Comparison of ENCODE assay signal across 20 cellular contexts in genomic region chr15:99943466-99943865, GRCh38.
DNase-seq lines count a peak whose midpoint lies in the region; ATAC-seq and TF ChIP-seq lines count a peak whose summit lies in the region.
"Had no signal": no experiment of that assay in that cellular context is flagged by ENCODE, and none has a peak within 500 bp of the region (broad histone marks: within the 10 kb centered on the region; RNA-seq: fewer than 3 reads in every experiment).

No MANE protein-coding gene starts in this region.

- no peak overlapping the region for H3K14ac ChIP-seq in trophoblast cell (ENCODE audit: low read length)

- H3K27ac ChIP-seq in right atrium auricular region, result no peak overlapping the region
- no peak overlapping the region for H3K27ac ChIP-seq in heart right ventricle
- H3K27ac ChIP-seq in trophoblast cell (ENCODE audit: low read depth, low read length), result no peak overlapping the region
- H3K27ac ChIP-seq: 22Rv1, BLaER1, C4-2B had no signal

- intact Hi-C loops in heart right ventricle (cut with DNase I), result no loop called here

- H4K91ac ChIP-seq in trophoblast cell (ENCODE audit: low read depth, low read length), result no peak overlapping the region

- H3K18ac ChIP-seq in trophoblast cell (ENCODE audit: low read length), result no peak overlapping the region

- WGBS in heart right ventricle, 2 donors, result 91 to 94% methylated on average over 7 of the region's 7 CpGs
- no CpG with 5 or more reads among the region's 7 CpGs for WGBS in trophoblast cell (ENCODE audit: extremely low coverage, insufficient coverage, insufficient read length)

- no peaks in the 10 kb centered on the region for H3K27me3 ChIP-seq in right atrium auricular region
- H3K27me3 ChIP-seq in heart right ventricle, result no peaks in the 10 kb centered on the region
- no peaks in the 10 kb centered on the region for H3K27me3 ChIP-seq in trophoblast cell (ENCODE audit: insufficient read depth, low read length)
- H3K27me3 ChIP-seq: BLaER1 had no signal

- no peak for ATAC-seq in heart right ventricle
- no peak for ATAC-seq in esophagus mucosa
- ATAC-seq in GM18870 (IDR thresholded peaks at IDR 0.05; ENCODE audit: unreplicated experiment), result no peak
- ATAC-seq: CD8-positive, alpha-beta T cell; GM12878; GM23338 had no signal

- H3K4me3 ChIP-seq in right atrium auricular region (no peak overlapping the region), heart right ventricle (no peak overlapping the region), trophoblast cell (ENCODE audit: low read depth, low read length) (no peak overlapping the region)
- H3K4me3 ChIP-seq: BLaER1, GM12878, GM23338, HAP-1 had no signal

- no peak overlapping the region for H2BK12ac ChIP-seq in trophoblast cell (ENCODE audit: low read length)

- DNase-seq in right atrium auricular region (ENCODE audit: low spot score), result peak; percentile 32
- DNase-seq in heart right ventricle, result no peak
- DNase-seq in islet precursor cell, result peak; percentile 11
- no peak for DNase-seq in trophoblast cell
- DNase-seq in NCI-H2227 treated with DMSO at 0.1 percent for 48 hours (lab: John Stamatoyannopoulos, UW), result no peak
- DNase-seq in GOT3 (lab: John Stamatoyannopoulos, UW), result no peak
- DNase-seq: Caco-2; CD4-positive, CD25-positive, alpha-beta regulatory T cell; DMS153; DND-41; HFFc6 had no signal

- peak overlapping the region; percentile 17 for H3K23ac ChIP-seq in trophoblast cell (ENCODE audit: low read length)

- H4K8ac ChIP-seq in trophoblast cell (ENCODE audit: low read depth, low read length), result no peak overlapping the region

- no peak overlapping the region for H2BK120ac ChIP-seq in trophoblast cell (ENCODE audit: insufficient read depth, low read length, poor library complexity)

- H3K79me2 ChIP-seq in trophoblast cell (ENCODE audit: control insufficient read depth, insufficient read depth, low read length, poor library complexity), result no peaks in the 10 kb centered on the region

- H2BK5ac ChIP-seq in trophoblast cell (ENCODE audit: low read depth, low read length, poor library complexity), result no peak overlapping the region

- no peak overlapping the region for H3K9ac ChIP-seq in trophoblast cell (ENCODE audit: low read length)
- H3K9ac ChIP-seq: BLaER1 had no signal

- H4K12ac ChIP-seq in trophoblast cell (ENCODE audit: low read depth, low read length), result no peak overlapping the region

- H3K36me3 ChIP-seq in right atrium auricular region (no peaks in the 10 kb centered on the region), heart right ventricle (no peaks in the 10 kb centered on the region), trophoblast cell (ENCODE audit: control insufficient read depth in 1 of 2, insufficient read depth in 2 of 2, low read length in 2 of 2) (no peaks in the 10 kb centered on the region)
- H3K36me3 ChIP-seq: BLaER1, HAP-1 had no signal

- no peak overlapping the region for H2AFZ ChIP-seq in trophoblast cell (ENCODE audit: insufficient read depth, low read length, poor library complexity)
- H2AFZ ChIP-seq: GM23338 had no signal

- no peaks in the 10 kb centered on the region for H3K79me1 ChIP-seq in trophoblast cell (ENCODE audit: low read length)

- no peak overlapping the region for H2AK5ac ChIP-seq in trophoblast cell (ENCODE audit: low read length)

- no peak overlapping the region for H3K4me2 ChIP-seq in trophoblast cell (ENCODE audit: low read length)
- H3K4me2 ChIP-seq: BLaER1, GM23338 had no signal

- no peak for TF ChIP-seq CTCF in right atrium auricular region (IDR thresholded peaks at IDR 0.05)
- TF ChIP-seq CTCF in heart right ventricle (IDR thresholded peaks at IDR 0.05), result no peak

- H3K9me3 ChIP-seq in right atrium auricular region (peaks cover 2 to 38% of the 10 kb centered on the region in 2 donors), heart right ventricle (peaks cover 0 to 69% (median 23%) of the 10 kb centered on the region in 11 donors), trophoblast cell (ENCODE audit: insufficient read depth, low read depth, low read length) (peaks cover 10% of the 10 kb centered on the region)
- H3K9me3 ChIP-seq: Caco-2, HAP-1 had no signal

- H3K4ac ChIP-seq in trophoblast cell (ENCODE audit: low read depth, low read length), result no peak overlapping the region

- H3K4me1 ChIP-seq in right atrium auricular region (no peaks in the 10 kb centered on the region), heart right ventricle (no peaks in the 10 kb centered on the region), trophoblast cell (ENCODE audit: control insufficient read depth in 1 of 2, insufficient read depth in 2 of 2, low read length in 2 of 2) (no peaks in the 10 kb centered on the region)
- H3K4me1 ChIP-seq: BLaER1, Caco-2, HAP-1 had no signal

Comparison
In these comparisons a context has a peak if more than half of its experiments do, and no peak if none do; other contexts are left out.
1. DNase-seq: peak in right atrium auricular region (single experiment) and islet precursor cell (single experiment); none in heart right ventricle (0 of 2), trophoblast cell (0 of 2), NCI-H2227 treated with DMSO at 0.1 percent for 48 hours (single experiment) and GOT3 (single experiment).